In genomic region chr3:53880396-53881345, GRCh38 we compare ENCODE assay signal across 8 cellular contexts. TPM values are rescaled to one million over a fixed set of nuclear protein-coding genes. Genes with fewer than 3 reads are reported as not detected.
DNase-seq lines count a peak whose midpoint lies in the region; ATAC-seq, FAIRE-seq and TF ChIP-seq lines count a peak whose summit lies in the region.

No MANE protein-coding gene starts in this region.

- peak overlapping the region in 1 of 4 donors; percentile 88 for H3K27ac ChIP-seq in gastroesophageal sphincter

- H3K27me3 ChIP-seq in gastroesophageal sphincter = no peaks in the 10 kb centered on the region

- WGBS in gastroesophageal sphincter (ENCODE audit: low coverage in 1 of 2), 2 donors = 44 to 53% methylated on average over 7 to 8 of the region's 10 CpGs

- peaks cover 5 to 69% of the 10 kb centered on the region in 2 donors for H3K36me3 ChIP-seq in gastroesophageal sphincter

- H3K4me1 ChIP-seq in gastroesophageal sphincter = peaks cover 8 to 27% (median 9%) of the 10 kb centered on the region in 3 donors

- ATAC-seq in T-helper 17 cell (no peak), gastroesophageal sphincter (no peak), HG03139 (IDR thresholded peaks at IDR 0.05; ENCODE audit: unreplicated experiment) (no peak), GM21717 (IDR thresholded peaks at IDR 0.05; ENCODE audit: unreplicated experiment) (no peak)

- H3K4me3 Mint-ChIP-seq in T-helper 17 cell = peak overlapping the region; percentile 100

- peak; percentile 62 for FAIRE-seq in GM12892 (lab: Jason Lieb, UNC)

- H3K4me1 Mint-ChIP-seq in T-helper 17 cell = peaks cover 23% of the 10 kb centered on the region

- no peak for TF ChIP-seq EP300 in gastroesophageal sphincter (IDR thresholded peaks at IDR 0.05)

- peak overlapping the region; percentile 95 to 96 for H3K4me3 ChIP-seq in gastroesophageal sphincter
- peak overlapping the region; percentile 82 for H3K4me3 ChIP-seq in skeletal muscle cell (ENCODE audit: low read depth, low read length)

- H3K9me3 ChIP-seq in T-helper 17 cell (ENCODE audit: control insufficient read depth, low read length, poor library complexity, severe bottlenecking) (no peaks in the 10 kb centered on the region), gastroesophageal sphincter (no peaks in the 10 kb centered on the region)

- DNase-seq in GM12892 (ENCODE audit: insufficient read length) (no peak), T-helper 17 cell (no peak), skeletal muscle cell (ENCODE audit: low read depth) (no peak), NCI-H2081 treated with DMSO at 0.1 percent for 48 hours (lab: John Stamatoyannopoulos, UW) (no peak), SIG-M5 treated with dmso at 0.1 percent for 504 hours (lab: John Stamatoyannopoulos, UW; ENCODE audit: unreplicated experiment) (no peak)

- TF ChIP-seq POLR2A in GM12892 (IDR thresholded peaks at IDR 0.05; ENCODE audit: low read depth, low read length) = no peak
- no peak for TF ChIP-seq POLR2A in gastroesophageal sphincter (IDR thresholded peaks at IDR 0.05)

- H3K27ac Mint-ChIP-seq in T-helper 17 cell = peak overlapping the region; percentile 95

- H3K27me3 Mint-ChIP-seq in T-helper 17 cell = no peaks in the 10 kb centered on the region

- TF ChIP-seq CTCF in gastroesophageal sphincter (IDR thresholded peaks at IDR 0.05) = no peak

- H3K36me3 Mint-ChIP-seq in T-helper 17 cell (ENCODE audit: low read depth) = peaks cover 8% of the 10 kb centered on the region

RNA-seq across cellular contexts. Expression of gene ACTR8, which starts 1.3 kb away (rescaled TPM):
- 18.4 TPM for polyA plus RNA-seq in GM12892 (2012; ENCODE audit: missing spikeins)
- total RNA-seq in T-helper 17 cell (10 to 100 TPM; 15.7 to 21.2 TPM), gastroesophageal sphincter (10 to 100 TPM; 22.4 to 26.8 (median 25.7) TPM)

RNA-seq across cellular contexts. Expression of gene SELENOK, which starts 11.0 kb away (rescaled TPM):
- 79.9 TPM for polyA plus RNA-seq in GM12892 (2012; ENCODE audit: missing spikeins)
- total RNA-seq in T-helper 17 cell = 100 to 1,000 TPM; 114 to 121 TPM
- 10 to 100 TPM; 42.2 to 76.7 (median 63.4) TPM for total RNA-seq in gastroesophageal sphincter

RNA-seq across cellular contexts. Expression of gene IL17RB, which starts 34.3 kb away (rescaled TPM):
- 5.2 TPM for polyA plus RNA-seq in GM12892 (2012; ENCODE audit: missing spikeins)
- under 1 TPM; 0.44 to 0.75 TPM for total RNA-seq in T-helper 17 cell
- 1 to 10 TPM in 1 of 4 donors, under 1 TPM in 3; 0.19 to 1.1 (median 0.45) TPM for total RNA-seq in gastroesophageal sphincter

RNA-seq across cellular contexts. Expression of gene CHDH, which starts 34.5 kb away (rescaled TPM):
- 2.8 TPM for polyA plus RNA-seq in GM12892 (2012; ENCODE audit: missing spikeins)
- under 1 TPM; 0.50 to 0.94 TPM for total RNA-seq in T-helper 17 cell
- total RNA-seq in gastroesophageal sphincter = 10 to 100 TPM in 1 of 4 donors, 1 to 10 TPM in 2, under 1 TPM in 1; 0.78 to 13.1 (median 4.0) TPM
